Comparison of ENCODE assay signal across 32 cellular contexts in the genomic region with DNA sequence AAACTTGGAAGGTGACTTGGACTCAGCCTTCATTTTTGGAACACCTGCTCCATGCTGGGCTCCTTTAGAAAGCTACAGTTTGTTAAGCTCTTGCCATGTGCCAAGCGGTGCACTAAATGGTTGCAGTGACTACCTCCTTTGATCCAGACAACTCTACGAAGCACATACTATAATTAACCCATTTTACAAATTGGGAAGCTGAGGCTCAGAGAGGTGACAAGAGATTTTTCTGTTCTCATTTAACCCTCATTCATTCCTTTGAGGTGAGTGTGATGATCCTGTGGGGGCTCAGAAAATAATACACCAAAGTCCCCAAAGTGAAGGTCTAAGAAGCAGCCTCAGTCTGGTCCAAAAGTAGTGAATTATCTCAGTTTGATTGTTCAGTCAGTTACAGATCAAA. TPM values are rescaled to one million over a fixed set of nuclear protein-coding genes. Genes with fewer than 3 reads are reported as not detected.
"Had no signal": no experiment of that assay in that cellular context is flagged by ENCODE, and none has a peak within 500 bp of the region (broad histone marks: within the 10 kb centered on the region; RNA-seq: fewer than 3 reads in every experiment).

No MANE protein-coding gene starts in this region.

- FAIRE-seq: colon, endometrium had no signal

- H3K27ac ChIP-seq: adrenal gland, heart right ventricle had no signal

- H3K36me3 ChIP-seq: adrenal gland, gastroesophageal sphincter, heart right ventricle had no signal

- H3K36me3 Mint-ChIP-seq: activated CD4-positive, alpha-beta memory T cell treated with anti-CD3 and anti-CD28 coated beads for 36 hours; activated CD8-positive, alpha-beta memory T cell treated with anti-CD3 and anti-CD28 coated beads, Interleukin-2, amount 10 ng/mL, durations not matched to agents 7 days and 5 days; activated naive CD4-positive, alpha-beta T cell treated with anti-CD3 and anti-CD28 coated beads, Interleukin-2, amount 50 U/mL, for 24 hours; activated naive CD8-positive, alpha-beta T cell treated with anti-CD3 and anti-CD28 coated beads for 36 hours had no signal

- DNase-seq: activated CD4-positive, alpha-beta memory T cell treated with anti-CD3 and anti-CD28 coated beads for 36 hours; activated CD4-positive, alpha-beta T cell treated with anti-CD3 and anti-CD28 coated beads for 36 hours; activated CD4-positive, alpha-beta T cell treated with anti-CD3 and anti-CD28 coated beads, Interleukin-2, amount 10 ng/mL, durations not matched to agents 24 days and 14 days; activated CD4-positive, CD25-positive, alpha-beta regulatory T cell; activated CD4-positive, CD25-positive, alpha-beta regulatory T cell treated with anti-CD3 and anti-CD28 coated beads, Interleukin-2, amount 50 U/mL, for 72 hours; activated CD8-positive, alpha-beta memory T cell treated with anti-CD3 and anti-CD28 coated beads, Interleukin-2, amount 10 ng/mL, durations not matched to agents 7 days and 5 days; activated CD8-positive, alpha-beta memory T cell treated with anti-CD3 and anti-CD28 coated beads, Interleukin-2, amount 50 U/mL, for 4 hours; activated CD8-positive, alpha-beta T cell treated with anti-CD3 and anti-CD28 coated beads, Interleukin-2, amount 10 ng/mL, durations not matched to agents 7 days and 5 days; activated effector memory CD4-positive, alpha-beta T cell treated with anti-CD3 and anti-CD28 coated beads, Interleukin-2, amount 50 U/mL, for 16 hours; activated naive CD4-positive, alpha-beta T cell treated with anti-CD3 and anti-CD28 coated beads for 36 hours; activated naive CD8-positive, alpha-beta T cell treated with anti-CD3 and anti-CD28 coated beads for 36 hours; activated naive CD8-positive, alpha-beta T cell treated with anti-CD3 and anti-CD28 coated beads, Interleukin-2, amount 50 U/mL, for 24 hours; activated T-cell treated with anti-CD3 and anti-CD28 coated beads, Interleukin-2, amount 50 U/mL, for 1 hour; activated T-cell treated with anti-CD3 and anti-CD28 coated beads, Interleukin-2, amount 50 U/mL, for 48 hours; amygdala; body of pancreas; caudate nucleus; cortex of kidney; dermis blood vessel endothelial cell; effector CD8-positive, alpha-beta T cell; foreskin melanocyte; heart right ventricle; T-helper 2 cell had no signal

- H3K4me3 ChIP-seq: adrenal gland, body of pancreas, gastroesophageal sphincter, heart right ventricle had no signal

- H3K9me3 ChIP-seq: adrenal gland, body of pancreas, gastroesophageal sphincter, heart right ventricle had no signal

- H3K4me3 Mint-ChIP-seq: activated CD4-positive, alpha-beta T cell treated with anti-CD3 and anti-CD28 coated beads for 36 hours; activated CD8-positive, alpha-beta memory T cell treated with anti-CD3 and anti-CD28 coated beads, Interleukin-2, amount 10 ng/mL, durations not matched to agents 7 days and 5 days; activated CD8-positive, alpha-beta T cell treated with anti-CD3 and anti-CD28 coated beads, Interleukin-2, amount 10 ng/mL, durations not matched to agents 7 days and 5 days; activated T-helper 1 cell treated with anti-CD3 and anti-CD28 coated beads, Interleukin-12 subunit alpha, Interleukin-12 subunit beta, Interleukin-2, Interleukin-4 antibody, amounts not matched to agents 30 ng/mL and 10 ng/mL and 1 ng/mL, durations not matched to agents 14 hours and 24 hours and 36 hours had no signal

- ATAC-seq: activated CD4-positive, alpha-beta T cell treated with anti-CD3 and anti-CD28 coated beads for 36 hours; activated CD8-positive, alpha-beta memory T cell treated with anti-CD3 and anti-CD28 coated beads, Interleukin-2, amount 10 ng/mL, durations not matched to agents 7 days and 5 days; activated CD8-positive, alpha-beta T cell treated with anti-CD3 and anti-CD28 coated beads, Interleukin-2, amount 10 ng/mL, durations not matched to agents 7 days and 5 days; activated naive CD8-positive, alpha-beta T cell treated with anti-CD3 and anti-CD28 coated beads, Interleukin-2, amount 50 U/mL, for 24 hours; body of pancreas; esophagus mucosa; gastroesophageal sphincter; heart right ventricle had no signal

- H3K9me3 Mint-ChIP-seq: activated CD4-positive, alpha-beta memory T cell treated with anti-CD3 and anti-CD28 coated beads for 36 hours; activated CD4-positive, alpha-beta T cell treated with anti-CD3 and anti-CD28 coated beads, Interleukin-2, amount 10 ng/mL, durations not matched to agents 24 days and 14 days; activated naive CD4-positive, alpha-beta T cell treated with anti-CD3 and anti-CD28 coated beads for 36 hours; activated naive CD4-positive, alpha-beta T cell treated with anti-CD3 and anti-CD28 coated beads, Interleukin-2, amount 50 U/mL, for 24 hours; activated naive CD8-positive, alpha-beta T cell treated with anti-CD3 and anti-CD28 coated beads for 36 hours; activated naive CD8-positive, alpha-beta T cell treated with anti-CD3 and anti-CD28 coated beads, Interleukin-2, amount 50 U/mL, for 24 hours; activated T-helper 1 cell treated with anti-CD3 and anti-CD28 coated beads, Interleukin-12 subunit alpha, Interleukin-12 subunit beta, Interleukin-2, Interleukin-4 antibody, amounts not matched to agents 30 ng/mL and 10 ng/mL and 1 ng/mL, durations not matched to agents 14 hours and 24 hours and 36 hours; activated T-helper 2 cell treated with anti-CD3 and anti-CD28 coated beads, Interferon-gamma antibody, Interleukin-2, Interleukin-4, amounts not matched to agents 10 μg/mL and 5 μg/mL and 100 μg/mL, durations not matched to agents 14 hours and 24 hours and 36 hours had no signal

- H3K27me3 ChIP-seq: adrenal gland, body of pancreas, gastroesophageal sphincter, heart right ventricle had no signal

- H3K27me3 Mint-ChIP-seq: activated CD4-positive, alpha-beta memory T cell treated with anti-CD3 and anti-CD28 coated beads for 36 hours; activated naive CD4-positive, alpha-beta T cell treated with anti-CD3 and anti-CD28 coated beads, Interleukin-2, amount 50 U/mL, for 24 hours had no signal

- H3K27ac Mint-ChIP-seq: activated CD4-positive, alpha-beta memory T cell treated with anti-CD3 and anti-CD28 coated beads for 36 hours; activated CD4-positive, alpha-beta T cell treated with anti-CD3 and anti-CD28 coated beads for 36 hours; activated CD4-positive, alpha-beta T cell treated with anti-CD3 and anti-CD28 coated beads, Interleukin-2, amount 10 ng/mL, durations not matched to agents 24 days and 14 days; activated CD8-positive, alpha-beta memory T cell treated with anti-CD3 and anti-CD28 coated beads, Interleukin-2, amount 10 ng/mL, durations not matched to agents 7 days and 5 days; activated CD8-positive, alpha-beta T cell treated with anti-CD3 and anti-CD28 coated beads, Interleukin-2, amount 10 ng/mL, durations not matched to agents 7 days and 5 days; activated naive CD4-positive, alpha-beta T cell treated with anti-CD3 and anti-CD28 coated beads for 36 hours; activated naive CD8-positive, alpha-beta T cell treated with anti-CD3 and anti-CD28 coated beads for 36 hours; activated T-helper 1 cell treated with anti-CD3 and anti-CD28 coated beads, Interleukin-12 subunit alpha, Interleukin-12 subunit beta, Interleukin-2, Interleukin-4 antibody, amounts not matched to agents 30 ng/mL and 10 ng/mL and 1 ng/mL, durations not matched to agents 14 hours and 24 hours and 36 hours; activated T-helper 2 cell treated with anti-CD3 and anti-CD28 coated beads, Interferon-gamma antibody, Interleukin-2, Interleukin-4, amounts not matched to agents 10 μg/mL and 5 μg/mL and 100 μg/mL, durations not matched to agents 14 hours and 24 hours and 36 hours had no signal

RNA-seq across cellular contexts. Expression of gene AUNIP, which starts 17.9 kb away (rescaled TPM):
- total RNA-seq: aorta, body of pancreas had no signal
- polyA plus RNA-seq: aorta had no signal
